In the genomic region with DNA sequence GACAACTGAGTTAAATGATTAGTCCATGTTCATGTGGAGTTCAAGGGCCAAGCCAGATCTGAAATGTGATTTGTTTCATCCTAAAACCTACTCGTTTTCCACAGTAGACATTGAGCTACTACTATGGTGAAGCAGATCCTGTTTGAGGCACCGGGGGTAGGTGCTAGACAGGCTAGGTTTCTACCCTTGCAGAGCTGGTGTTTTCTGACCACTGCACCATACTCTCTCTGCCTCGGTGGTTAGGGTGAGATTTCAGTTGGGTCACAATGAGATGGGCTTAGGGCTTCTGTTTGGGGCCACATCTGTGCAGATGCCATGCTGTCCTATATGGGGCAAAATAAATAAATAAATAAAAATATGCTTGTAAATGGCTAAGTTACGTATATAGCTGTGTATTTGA, we compare ENCODE assay signal across 25 cellular contexts.
"Had no signal": no experiment of that assay in that cellular context is flagged by ENCODE, and none has a peak within 500 bp of the region (broad histone marks: within the 10 kb centered on the region; RNA-seq: fewer than 3 reads in every experiment).

No MANE protein-coding gene starts in this region.

- H3K36me3 ChIP-seq: adrenal gland, breast epithelium, Peyer's patch had no signal

- H3K4me1 ChIP-seq: adrenal gland, breast epithelium, Peyer's patch had no signal

- ATAC-seq: activated T-cell treated with anti-CD3 and anti-CD28 coated beads, Interleukin-2, amount 50 U/mL, for 4 hours; activated T-helper 17 cell treated with anti-CD3 and anti-CD28 coated beads, Interleukin-2, amount 50 U/mL, for 72 hours; K562 had no signal

- H3K27me3 ChIP-seq: adrenal gland, breast epithelium, Peyer's patch had no signal

- H3K27ac ChIP-seq: adrenal gland, breast epithelium, Peyer's patch, RWPE1 had no signal

- H3K9me3 Mint-ChIP-seq: activated CD4-positive, alpha-beta memory T cell treated with anti-CD3 and anti-CD28 coated beads, Interleukin-2, amount 10 ng/mL, durations not matched to agents 7 days and 5 days; activated CD4-positive, alpha-beta T cell treated with anti-CD3 and anti-CD28 coated beads, Interleukin-2, amount 10 ng/mL, durations not matched to agents 7 days and 5 days; activated naive CD4-positive, alpha-beta T cell treated with anti-CD3 and anti-CD28 coated beads for 36 hours; activated T-cell treated with anti-CD3 and anti-CD28 coated beads, Interleukin-2, amount 50 U/mL, for 4 hours; activated T-helper 17 cell treated with anti-CD3 and anti-CD28 coated beads, Interleukin-2, amount 50 U/mL, for 72 hours; T-helper 1 cell treated with Interleukin-12 subunit alpha and Interleukin-12 subunit beta and Interleukin-4 antibody, amounts not matched to agents 30 μg/mL and 1 μg/mL, for 36 hours had no signal

- H3K27ac Mint-ChIP-seq: activated CD4-positive, alpha-beta memory T cell treated with anti-CD3 and anti-CD28 coated beads, Interleukin-2, amount 10 ng/mL, durations not matched to agents 7 days and 5 days; activated CD4-positive, alpha-beta T cell treated with anti-CD3 and anti-CD28 coated beads, Interleukin-2, amount 10 ng/mL, durations not matched to agents 7 days and 5 days; activated naive CD4-positive, alpha-beta T cell treated with anti-CD3 and anti-CD28 coated beads for 36 hours; activated naive CD8-positive, alpha-beta T cell; activated T-helper 17 cell treated with anti-CD3 and anti-CD28 coated beads, Interleukin-2, amount 50 U/mL, for 72 hours; T-helper 1 cell treated with Interleukin-12 subunit alpha and Interleukin-12 subunit beta and Interleukin-4 antibody, amounts not matched to agents 30 μg/mL and 1 μg/mL, for 36 hours had no signal

- H3K27me3 Mint-ChIP-seq: activated CD4-positive, alpha-beta memory T cell treated with anti-CD3 and anti-CD28 coated beads, Interleukin-2, amount 10 ng/mL, durations not matched to agents 7 days and 5 days; activated CD4-positive, alpha-beta T cell treated with anti-CD3 and anti-CD28 coated beads, Interleukin-2, amount 10 ng/mL, durations not matched to agents 7 days and 5 days; activated naive CD8-positive, alpha-beta T cell; activated T-helper 17 cell treated with anti-CD3 and anti-CD28 coated beads, Interleukin-2, amount 50 U/mL, for 72 hours had no signal

- H3K4me3 Mint-ChIP-seq: activated CD4-positive, alpha-beta memory T cell treated with anti-CD3 and anti-CD28 coated beads, Interleukin-2, amount 10 ng/mL, durations not matched to agents 7 days and 5 days; activated CD4-positive, alpha-beta T cell treated with anti-CD3 and anti-CD28 coated beads, Interleukin-2, amount 10 ng/mL, durations not matched to agents 7 days and 5 days; activated naive CD4-positive, alpha-beta T cell treated with anti-CD3 and anti-CD28 coated beads for 36 hours; activated naive CD8-positive, alpha-beta T cell; activated T-cell treated with anti-CD3 and anti-CD28 coated beads, Interleukin-2, amount 50 U/mL, for 4 hours; activated T-helper 17 cell treated with anti-CD3 and anti-CD28 coated beads, Interleukin-2, amount 50 U/mL, for 72 hours; T-helper 1 cell treated with Interleukin-12 subunit alpha and Interleukin-12 subunit beta and Interleukin-4 antibody, amounts not matched to agents 30 μg/mL and 1 μg/mL, for 36 hours had no signal

- H3K4me3 ChIP-seq: adrenal gland, breast epithelium, K562, Peyer's patch had no signal

- DNase-seq: activated CD4-positive, alpha-beta memory T cell treated with anti-CD3 and anti-CD28 coated beads, Interleukin-2, amount 10 ng/mL, durations not matched to agents 7 days and 5 days; activated CD4-positive, alpha-beta T cell treated with anti-CD3 and anti-CD28 coated beads, Interleukin-2, amount 10 ng/mL, durations not matched to agents 7 days and 5 days; activated CD4-positive, CD25-positive, alpha-beta regulatory T cell; activated gamma-delta T cell; activated naive CD4-positive, alpha-beta T cell treated with anti-CD3 and anti-CD28 coated beads for 36 hours; activated T-cell treated with anti-CD3 and anti-CD28 coated beads, Interleukin-2, amount 50 U/mL, for 4 hours; adrenal gland; anterior cingulate cortex; Kasumi-1; NCI-H1105 treated with DMSO at 0.1 percent for 48 hours; NCI-H1436 treated with DMSO at 0.1 percent for 48 hours; NCI-H187; NCI-H2081; NCI-H510A treated with DMSO at 0.1 percent for 48 hours; NCI-H69; NK-92 treated with Interleukin-12 subunit alpha and Interleukin-12 subunit beta, amount 100 ng/mL, for 24 hours; Peyer's patch; Right ventricle myocardium superior; T1000 had no signal

- H3K9me3 ChIP-seq: adrenal gland, breast epithelium, Peyer's patch had no signal
